5 cellular contexts compared by ENCODE assay signal in the genomic region with DNA sequence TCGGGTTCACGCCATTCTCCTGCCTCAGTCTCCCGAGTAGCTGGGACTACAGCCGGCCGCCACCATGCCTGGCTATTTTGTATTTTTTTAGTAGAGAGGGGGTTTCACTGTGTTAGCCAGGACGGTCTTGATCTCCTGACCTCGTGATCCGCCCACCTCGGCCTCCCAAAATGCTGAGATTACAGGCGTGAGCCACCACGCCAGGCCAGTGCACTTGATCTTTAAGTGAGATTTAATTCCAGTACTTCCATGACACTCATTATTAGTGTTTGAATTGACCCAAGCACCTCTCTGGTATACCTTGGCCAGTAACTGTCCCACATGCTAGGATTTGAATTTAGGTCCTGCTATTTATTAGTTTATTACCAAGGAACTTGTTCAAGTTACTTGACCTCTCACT. TPM values are rescaled to one million over a fixed set of nuclear protein-coding genes. Genes with fewer than 3 reads are reported as not detected.
"Had no signal": no experiment of that assay in that cellular context is flagged by ENCODE, and none has a peak within 500 bp of the region (broad histone marks: within the 10 kb centered on the region; RNA-seq: fewer than 3 reads in every experiment).

No MANE protein-coding gene starts in this region.

RNA-seq across cellular contexts. Expression of a gene that starts 38.5 kb away (rescaled TPM):
- total RNA-seq: HepG2, HT-29, HT1080, IMR-90 had no signal
- polyA plus RNA-seq: IgD-negative memory B cell, IMR-90 had no signal
